In the genomic region with DNA sequence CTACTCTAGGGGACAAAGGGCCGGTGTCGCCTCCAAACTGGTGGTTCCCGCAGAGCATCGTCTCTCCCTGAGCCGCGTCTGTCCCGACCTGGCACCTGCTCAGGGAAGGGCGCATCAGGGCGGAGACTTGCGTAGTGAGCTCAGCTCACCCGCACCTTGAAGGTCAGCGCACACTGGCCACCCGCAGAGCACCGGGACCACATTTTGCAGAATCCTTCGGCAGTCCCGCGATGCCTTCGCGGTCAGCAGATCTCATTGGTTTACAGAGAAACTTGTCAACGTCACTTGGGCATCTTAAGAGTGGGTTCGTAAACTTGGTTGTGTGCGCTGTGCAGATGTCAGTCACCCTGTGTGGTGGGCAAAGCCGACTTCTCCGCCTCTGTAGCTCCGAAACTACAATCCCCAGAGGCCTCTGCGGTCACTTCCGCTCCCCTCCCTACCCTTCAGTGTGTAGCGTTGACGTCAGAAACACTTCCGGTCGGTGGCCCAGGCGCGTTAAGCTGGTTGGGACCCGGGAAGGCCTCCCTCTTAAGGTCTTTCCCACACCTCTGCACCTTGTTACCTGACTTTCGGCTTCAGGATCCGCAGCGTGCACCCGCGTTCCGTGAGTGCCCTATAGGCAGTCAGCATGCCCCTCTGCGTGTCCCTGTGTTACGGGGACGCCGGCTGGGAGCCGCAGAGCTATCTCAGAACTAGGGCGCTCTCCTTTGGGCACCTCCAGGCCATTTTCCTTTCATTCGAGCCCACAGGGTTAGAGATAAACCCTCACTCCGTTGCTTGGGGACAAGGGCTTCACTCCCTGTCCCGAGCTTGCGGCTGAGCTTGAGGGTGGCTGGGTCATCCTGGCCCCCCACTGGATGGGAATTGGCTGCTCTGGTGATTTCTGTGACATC, we compare ENCODE assay signal across 8 cellular contexts. TPM values are rescaled to one million over a fixed set of nuclear protein-coding genes. Genes with fewer than 3 reads are reported as not detected.
DNase-seq lines count a peak whose midpoint lies in the region; ATAC-seq and TF ChIP-seq lines count a peak whose summit lies in the region.

No MANE protein-coding gene starts in this region.

- TF ChIP-seq CTCF in GM12864 (IDR thresholded peaks at IDR 0.05; ENCODE audit: low read depth, low read length, missing control alignments) = no peak

- DNase-seq in GM12864 (ENCODE audit: low read depth) = peak; percentile 83
- DNase-seq in NCI-H82 treated with DMSO at 0.1 percent for 48 hours (lab: John Stamatoyannopoulos, UW; ENCODE audit: unreplicated experiment) = peak; percentile 63
- peak; percentile 82 to 85 for DNase-seq in activated T-cell treated with anti-CD3 and anti-CD28 coated beads, Interleukin-2, amount 50 U/mL, for 48 hours
- peak; percentile 75 for DNase-seq in stimulated activated CD8-positive, alpha-beta memory T cell treated with anti-CD3 and anti-CD28 coated beads, Interleukin-4, amount 100 ng/mL, for 24 hours (ENCODE audit: low read depth)
- DNase-seq in KBM-7 = no peak

- no peaks in the 10 kb centered on the region for H3K27me3 ChIP-seq in mucosa of stomach (ENCODE audit: control insufficient read depth, insufficient read depth, low read length)

- in situ Hi-C loops in KBM-7 (cut with MboI; ENCODE audit: low pct_unique_long_range_greater_than_20kb, low sequenced_read_pairs) = no loop called here

- peak overlapping the region; percentile 90 for H3K9ac ChIP-seq in mucosa of stomach (ENCODE audit: low read length)

- H3K4me3 ChIP-seq in GM12864 (ENCODE audit: low read depth, low read length) (peak overlapping the region; percentile 75), mucosa of stomach (ENCODE audit: low read length) (peak overlapping the region; percentile 86)

- H3K9me3 ChIP-seq in mucosa of stomach (ENCODE audit: control insufficient read depth, low read length) = no peaks in the 10 kb centered on the region

- H3K36me3 ChIP-seq in mucosa of stomach (ENCODE audit: control insufficient read depth, insufficient read depth, low read length) = no peaks in the 10 kb centered on the region

- ATAC-seq in HG03097 (IDR thresholded peaks at IDR 0.05; ENCODE audit: low FRiP score, unreplicated experiment) = peak; percentile 95
- peak; percentile 98 for ATAC-seq in esophagus mucosa

- H3K4me1 ChIP-seq in mucosa of stomach (ENCODE audit: control insufficient read depth, insufficient read depth, low read length) = peaks cover 10% of the 10 kb centered on the region

RNA-seq across cellular contexts. Expression of gene ZNF527, which starts 36.5 kb away (rescaled TPM):
- 1.4 TPM for total RNA-seq in esophagus mucosa
